28 cellular contexts compared by ENCODE assay signal in the genomic region with DNA sequence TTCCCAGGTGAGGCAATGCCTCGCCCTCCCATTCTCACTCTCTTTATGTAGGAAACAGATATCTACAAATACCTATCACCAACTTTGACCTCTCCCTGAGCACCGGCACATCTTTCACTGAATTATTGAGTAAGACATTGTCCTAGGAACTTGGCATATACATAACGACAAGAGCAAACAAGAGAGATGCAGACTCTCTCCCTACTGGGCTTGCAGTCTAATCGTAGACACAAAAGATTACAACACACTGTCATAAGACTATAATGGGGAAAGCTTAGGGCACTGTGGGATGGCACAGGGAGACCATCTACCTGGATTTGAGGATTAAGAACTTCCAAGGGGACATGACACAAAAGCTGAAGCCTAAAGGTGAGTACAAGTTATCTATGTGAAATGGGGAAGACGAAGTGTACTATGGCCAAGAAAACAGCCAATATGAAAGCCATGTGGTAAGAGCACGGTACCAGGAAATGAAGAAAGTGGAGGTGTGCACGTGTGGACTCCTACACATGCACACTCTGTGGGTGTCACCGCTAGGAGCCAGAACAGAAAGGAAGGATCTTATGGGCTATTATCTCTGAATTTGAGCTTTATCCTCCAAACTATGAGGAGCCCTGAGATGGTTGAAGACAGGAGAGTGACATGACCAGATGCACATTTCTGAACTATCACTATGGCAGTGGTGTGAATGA.
DNase-seq lines count a peak whose midpoint lies in the region; ATAC-seq, FAIRE-seq and TF ChIP-seq lines count a peak whose summit lies in the region.
"Had no signal": no experiment of that assay in that cellular context is flagged by ENCODE, and none has a peak within 500 bp of the region (broad histone marks: within the 10 kb centered on the region; RNA-seq: fewer than 3 reads in every experiment).

No MANE protein-coding gene starts in this region.

- no peaks in the 10 kb centered on the region for H3K79me2 ChIP-seq in keratinocyte (ENCODE audit: control insufficient read depth, insufficient read depth, low read length)

- H4K20me1 ChIP-seq in keratinocyte (ENCODE audit: control insufficient read depth, extremely low read depth, insufficient read depth, low read length): no peaks in the 10 kb centered on the region
- H4K20me1 ChIP-seq: BLaER1 treated with 17β-estradiol and CSF1 and Interleukin-3, amounts not matched to agents 10 nM and 100 nM had no signal

- FAIRE-seq in keratinocyte (lab: Jason Lieb, UNC) (no peak), GM12892 (lab: Jason Lieb, UNC) (no peak)
- FAIRE-seq: endometrium had no signal

- POLR2A ChIA-PET in MCF 10A (lab: Yijun Ruan, JAX): interaction anchor here (0.5 to 1.4 kb wide), 4 partner anchors 10 to 548 kb away, joined by 3 to 6 read pairs (median 4); no protein-coding TSS in a partner anchor

- H3K27ac Mint-ChIP-seq in MCF 10A (ENCODE audit: low read depth, unreplicated experiment): peak overlapping the region; percentile 70
- H3K27ac Mint-ChIP-seq: activated CD8-positive, alpha-beta T cell treated with anti-CD3 and anti-CD28 coated beads, Interleukin-2, amount 10 ng/mL, durations not matched to agents 7 days and 5 days; activated naive CD4-positive, alpha-beta T cell treated with anti-CD3 and anti-CD28 coated beads for 36 hours; mesothelial cell of epicardium had no signal

- H3K4me1 Mint-ChIP-seq in MCF 10A (ENCODE audit: insufficient read depth, unreplicated experiment): peaks cover 9% of the 10 kb centered on the region
- H3K4me1 Mint-ChIP-seq: mesothelial cell of epicardium, naive B cell had no signal

- no peak for ATAC-seq in GM21723 (IDR thresholded peaks at IDR 0.05; ENCODE audit: unreplicated experiment)
- ATAC-seq: activated CD8-positive, alpha-beta T cell treated with anti-CD3 and anti-CD28 coated beads, Interleukin-2, amount 10 ng/mL, durations not matched to agents 7 days and 5 days; body of pancreas; Panc1; psoas muscle had no signal

- no peak overlapping the region for H3K27ac ChIP-seq in breast epithelium
- H3K27ac ChIP-seq in keratinocyte (ENCODE audit: control insufficient read depth, insufficient read depth, low read length): peak overlapping the region; percentile 43
- H3K27ac ChIP-seq: 22Rv1; adrenal gland; BLaER1 treated with 17β-estradiol and CSF1 and Interleukin-3, amounts not matched to agents 10 nM and 100 nM; body of pancreas; psoas muscle; tibial artery; VCaP had no signal

- no peak for TF ChIP-seq POLR2A in breast epithelium (IDR thresholded peaks at IDR 0.05)
- TF ChIP-seq POLR2A in GM12892 (IDR thresholded peaks at IDR 0.05; ENCODE audit: low read depth, low read length): no peak

- intact Hi-C loops in MCF 10A (cut with micrococcal nuclease) (no loop called here), breast epithelium (cut with DNase I; ENCODE audit: low total_unique reads) (no loop called here), posterior cingulate gyrus (cut with DNase I) (no loop called here)

- no peaks in the 10 kb centered on the region for H3K27me3 Mint-ChIP-seq in MCF 10A (ENCODE audit: insufficient read depth, unreplicated experiment)

- H3K9ac ChIP-seq in keratinocyte (ENCODE audit: control insufficient read depth, extremely low read depth, insufficient read depth, low read length): no peak overlapping the region
- H3K9ac ChIP-seq: BLaER1 treated with 17β-estradiol and CSF1 and Interleukin-3, amounts not matched to agents 10 nM and 100 nM had no signal

- no peaks in the 10 kb centered on the region for H3K4me1 ChIP-seq in breast epithelium
- peaks cover 18% of the 10 kb centered on the region for H3K4me1 ChIP-seq in keratinocyte (ENCODE audit: control insufficient read depth, extremely low read depth, insufficient read depth, low read length)
- H3K4me1 ChIP-seq: adrenal gland; BLaER1 treated with 17β-estradiol and CSF1 and Interleukin-3, amounts not matched to agents 10 nM and 100 nM; body of pancreas; psoas muscle; tibial artery had no signal

- no peaks in the 10 kb centered on the region for H3K9me1 ChIP-seq in keratinocyte (ENCODE audit: control insufficient read depth, extremely low read depth, insufficient read depth, low read length)

- no peaks in the 10 kb centered on the region for H3K9me3 ChIP-seq in breast epithelium
- H3K9me3 ChIP-seq in keratinocyte (ENCODE audit: control insufficient read depth, low read depth, low read length): no peaks in the 10 kb centered on the region
- H3K9me3 ChIP-seq: adrenal gland, body of pancreas, psoas muscle, tibial artery had no signal

- no peaks in the 10 kb centered on the region for H3K27me3 ChIP-seq in breast epithelium
- H3K27me3 ChIP-seq in keratinocyte (ENCODE audit: control insufficient read depth, extremely low read depth, insufficient read depth, low read length): no peaks in the 10 kb centered on the region
- H3K27me3 ChIP-seq: adrenal gland; BLaER1 treated with 17β-estradiol and CSF1 and Interleukin-3, amounts not matched to agents 10 nM and 100 nM; body of pancreas; tibial artery had no signal

- DNase-seq in MCF 10A (ENCODE audit: unreplicated experiment): no peak
- no peak for DNase-seq in breast epithelium (ENCODE audit: low spot score in 2 of 2)
- DNase-seq in epithelial cell of esophagus (ENCODE audit: low read depth): peak; percentile 46
- DNase-seq in keratinocyte (ENCODE audit: low read depth, low spot score): no peak
- DNase-seq in posterior cingulate gyrus: no peak
- DNase-seq in GM12892 (ENCODE audit: insufficient read length): no peak
- DNase-seq in cortex of kidney (lab: John Stamatoyannopoulos, UW): no peak
- DNase-seq: activated CD4-positive, alpha-beta T cell treated with anti-CD3 and anti-CD28 coated beads for 4 hours; activated CD8-positive, alpha-beta T cell treated with anti-CD3 and anti-CD28 coated beads, Interleukin-2, amount 10 ng/mL, durations not matched to agents 7 days and 5 days; activated naive CD4-positive, alpha-beta T cell treated with anti-CD3 and anti-CD28 coated beads for 36 hours; adrenal gland; body of pancreas; cerebellar nuclear complex; H7; islet precursor cell; naive B cell; psoas muscle; SHP77 treated with DMSO at 0.1 percent for 48 hours; stimulated activated CD4-positive, alpha-beta T cell treated with anti-CD3 and anti-CD28 coated beads, Interleukin-15, amount 100 ng/mL, for 24 hours; stimulated activated CD4-positive, alpha-beta T cell treated with anti-CD3 and anti-CD28 coated beads, Interleukin-4, amount 100 ng/mL, for 4 hours; tibial artery had no signal

- H3K4me3 ChIP-seq in breast epithelium (no peak overlapping the region), epithelial cell of esophagus (ENCODE audit: low read length) (no peak overlapping the region), keratinocyte (ENCODE audit: control insufficient read depth in 2 of 3, extremely low read depth in 1 of 3, insufficient read depth in 2 of 3, low read depth in 1 of 3, low read length in 3 of 3) (no peak overlapping the region)
- H3K4me3 ChIP-seq: adrenal gland; BLaER1 treated with 17β-estradiol and CSF1 and Interleukin-3, amounts not matched to agents 10 nM and 100 nM; body of pancreas; psoas muscle; tibial artery had no signal

- BruUV-seq in MCF 10A (replicated peaks; lab: Mats Ljungman, UMichigan): no TSS peak

- no peaks in the 10 kb centered on the region for H3K36me3 Mint-ChIP-seq in MCF 10A (ENCODE audit: insufficient read depth, unreplicated experiment)
- H3K36me3 Mint-ChIP-seq: mesothelial cell of epicardium had no signal

- dilution Hi-C loops in keratinocyte (cut with MboI; ENCODE audit: extremely low pct_ligation_motif_present, low sequenced_read_pairs): no loop called here

- peak overlapping the region; percentile 82 for H2AFZ ChIP-seq in keratinocyte (ENCODE audit: control insufficient read depth, low read length)

- peak overlapping the region; percentile 57 for H3K4me2 ChIP-seq in keratinocyte (ENCODE audit: control insufficient read depth, extremely low read depth, insufficient read depth, low read depth, low read length)
- H3K4me2 ChIP-seq: BLaER1 treated with 17β-estradiol and CSF1 and Interleukin-3, amounts not matched to agents 10 nM and 100 nM had no signal

- H3K9me3 Mint-ChIP-seq in MCF 10A (ENCODE audit: unreplicated experiment): no peaks in the 10 kb centered on the region

- H3K36me3 ChIP-seq in breast epithelium (no peaks in the 10 kb centered on the region), keratinocyte (ENCODE audit: control insufficient read depth in 2 of 2, extremely low read depth in 1 of 2, insufficient read depth in 2 of 2, low read length in 2 of 2) (no peaks in the 10 kb centered on the region)
- H3K36me3 ChIP-seq: adrenal gland, tibial artery had no signal

- CTCF ChIA-PET in MCF 10A (lab: Yijun Ruan, JAX): interaction anchor here (0.7 kb wide), 1 partner anchor 9 kb away, joined by 3 read pairs; no protein-coding TSS in a partner anchor

- TF ChIP-seq CTCF in MCF 10A (IDR thresholded peaks at IDR 0.05; ENCODE audit: unreplicated experiment) (no peak), breast epithelium (IDR thresholded peaks at IDR 0.05) (no peak), epithelial cell of esophagus (IDR thresholded peaks at IDR 0.05; ENCODE audit: insufficient read depth, low read depth, low read length, missing control alignments) (no peak), keratinocyte (optimal IDR thresholded peaks at IDR 0.05 in 1 of 3, IDR thresholded peaks at IDR 0.05 in 1 of 3, conservative IDR thresholded peaks at IDR 0.05 in 1 of 3; ENCODE audit: extremely low read depth in 1 of 3, insufficient read depth in 2 of 3, low read length in 3 of 3) (no peak)

- H3K4me3 Mint-ChIP-seq in MCF 10A (ENCODE audit: unreplicated experiment): peak overlapping the region; percentile 10
- H3K4me3 Mint-ChIP-seq: activated CD8-positive, alpha-beta T cell treated with anti-CD3 and anti-CD28 coated beads, Interleukin-2, amount 10 ng/mL, durations not matched to agents 7 days and 5 days; activated naive CD4-positive, alpha-beta T cell treated with anti-CD3 and anti-CD28 coated beads for 36 hours; mesothelial cell of epicardium; naive B cell had no signal
